In the genomic region with DNA sequence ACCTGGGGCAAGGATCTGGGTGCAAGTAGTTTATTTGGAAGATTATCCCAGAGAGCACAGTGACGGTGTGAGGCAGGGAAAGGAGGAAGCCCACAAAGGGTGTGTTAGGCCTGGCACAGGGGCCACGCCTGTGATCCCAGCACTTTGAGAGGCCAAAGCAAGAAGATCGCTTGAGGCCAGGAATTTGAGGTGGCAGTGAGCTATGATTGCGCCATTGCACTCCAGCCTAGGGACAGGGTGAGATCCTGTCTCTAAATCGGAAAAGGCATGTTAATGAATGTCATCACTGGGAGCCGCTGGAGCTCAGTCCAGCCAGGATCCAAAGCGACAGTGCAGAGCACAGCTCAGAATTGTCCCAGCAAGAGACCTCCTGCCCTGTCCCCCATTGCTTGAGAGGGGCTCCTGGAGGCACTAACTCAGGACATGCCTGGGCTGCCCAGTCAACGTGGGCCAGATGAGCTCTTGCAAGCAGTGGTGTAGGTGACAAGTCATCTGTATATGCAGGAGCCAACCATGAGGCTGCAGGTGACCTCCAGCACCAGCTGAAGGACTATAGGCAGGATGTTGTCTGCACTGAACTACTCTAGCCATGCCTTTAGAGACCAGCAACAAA, we compare ENCODE assay signal across 1 cellular context.
TF ChIP-seq lines count a peak whose summit lies in the region.

No MANE protein-coding gene starts in this region.

TF ChIP-seq in H1, 55 proteins besides CTCF, POLR2A, EP300 and RAD21:
- no peak for TF ChIP-seq GABPA (IDR thresholded peaks at IDR 0.05; ENCODE audit: borderline replicate concordance, insufficient read depth, low read length)
- TF ChIP-seq SIN3A (conservative IDR thresholded peaks at IDR 0.05 in 1 of 2, IDR thresholded peaks at IDR 0.05 in 1 of 2; ENCODE audit: low read depth in 1 of 2, low read length in 2 of 2) = no peak
- TF ChIP-seq KDM1A (IDR thresholded peaks at IDR 0.05; ENCODE audit: borderline replicate concordance, low read length) = no peak
- TF ChIP-seq, protein P1, sequence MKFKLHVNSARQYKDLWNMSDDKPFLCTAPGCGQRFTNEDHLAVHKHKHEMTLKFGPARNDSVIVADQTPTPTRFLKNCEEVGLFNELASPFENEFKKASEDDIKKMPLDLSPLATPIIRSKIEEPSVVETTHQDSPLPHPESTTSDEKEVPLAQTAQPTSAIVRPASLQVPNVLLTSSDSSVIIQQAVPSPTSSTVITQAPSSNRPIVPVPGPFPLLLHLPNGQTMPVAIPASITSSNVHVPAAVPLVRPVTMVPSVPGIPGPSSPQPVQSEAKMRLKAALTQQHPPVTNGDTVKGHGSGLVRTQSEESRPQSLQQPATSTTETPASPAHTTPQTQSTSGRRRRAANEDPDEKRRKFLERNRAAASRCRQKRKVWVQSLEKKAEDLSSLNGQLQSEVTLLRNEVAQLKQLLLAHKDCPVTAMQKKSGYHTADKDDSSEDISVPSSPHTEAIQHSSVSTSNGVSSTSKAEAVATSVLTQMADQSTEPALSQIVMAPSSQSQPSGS (IDR thresholded peaks at IDR 0.05; ENCODE audit: low read length) = no peak
- no peak for TF ChIP-seq RXRA (IDR thresholded peaks at IDR 0.05; ENCODE audit: insufficient read depth, low read depth, low read length)
- TF ChIP-seq SP1 (IDR thresholded peaks at IDR 0.05; ENCODE audit: low read depth, low read length) = no peak
- TF ChIP-seq EGR1 (IDR thresholded peaks at IDR 0.05; ENCODE audit: borderline replicate concordance, low read depth, low read length) = no peak
- TF ChIP-seq, protein P2, sequence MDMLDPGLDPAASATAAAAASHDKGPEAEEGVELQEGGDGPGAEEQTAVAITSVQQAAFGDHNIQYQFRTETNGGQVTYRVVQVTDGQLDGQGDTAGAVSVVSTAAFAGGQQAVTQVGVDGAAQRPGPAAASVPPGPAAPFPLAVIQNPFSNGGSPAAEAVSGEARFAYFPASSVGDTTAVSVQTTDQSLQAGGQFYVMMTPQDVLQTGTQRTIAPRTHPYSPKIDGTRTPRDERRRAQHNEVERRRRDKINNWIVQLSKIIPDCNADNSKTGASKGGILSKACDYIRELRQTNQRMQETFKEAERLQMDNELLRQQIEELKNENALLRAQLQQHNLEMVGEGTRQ (IDR thresholded peaks at IDR 0.05; ENCODE audit: low read length) = no peak
- no peak for TF ChIP-seq MAFK (IDR thresholded peaks at IDR 0.05; ENCODE audit: low read depth, low read length)
- TF ChIP-seq RNF2 (IDR thresholded peaks at IDR 0.05; ENCODE audit: borderline replicate concordance, low read depth, low read length, missing control alignments, poor library complexity, severe bottlenecking) = no peak
- no peak for TF ChIP-seq BACH1 (IDR thresholded peaks at IDR 0.05; ENCODE audit: low read length)
- no peak for TF ChIP-seq KDM4A (IDR thresholded peaks at IDR 0.05; ENCODE audit: low read depth, low read length, severe bottlenecking)
